8 cellular contexts compared by ENCODE assay signal in the genomic region with DNA sequence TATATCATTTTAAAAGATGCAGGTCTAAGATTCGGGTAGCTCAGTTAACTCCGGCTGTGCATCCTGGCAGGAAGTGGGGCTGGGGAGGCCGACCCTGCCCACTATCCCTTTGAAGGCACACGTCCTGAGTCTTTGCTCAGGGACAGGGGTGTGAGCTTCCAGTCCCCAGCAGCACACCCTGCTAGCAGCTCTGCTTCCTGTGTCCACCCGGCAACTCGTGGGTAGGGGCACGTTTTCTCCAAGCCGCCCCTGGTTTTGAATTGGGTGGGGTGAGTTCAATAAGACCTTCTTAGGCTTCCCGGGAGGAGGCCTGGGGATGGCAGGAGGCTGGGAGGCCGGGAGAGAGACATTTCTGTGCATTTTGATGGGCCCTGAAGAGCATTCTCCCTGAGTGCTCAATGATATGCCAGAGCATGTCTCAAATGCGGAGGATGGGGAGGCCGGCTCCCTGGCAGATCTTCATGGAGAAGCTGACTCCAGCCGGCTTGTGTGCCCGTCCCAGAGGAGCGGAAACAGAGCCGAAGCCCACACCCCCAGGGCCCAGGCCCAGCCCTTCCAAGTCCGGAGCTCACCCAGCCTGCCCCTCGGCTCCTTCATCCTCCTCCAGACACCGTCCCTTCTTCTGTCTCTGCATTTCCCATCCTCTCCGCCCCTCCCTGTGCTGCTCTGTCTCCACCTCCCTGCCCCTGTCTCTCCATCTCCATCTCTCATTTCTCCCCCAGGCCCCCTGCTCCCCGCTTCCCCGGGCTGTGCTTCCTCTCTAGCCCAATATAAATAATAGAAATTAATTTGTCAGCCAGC. TPM values are rescaled to one million over a fixed set of nuclear protein-coding genes. Genes with fewer than 3 reads are reported as not detected.
A peak's percentile ranks its signal among the peaks of the same experiment; 100 is the strongest.
DNase-seq lines count a peak whose midpoint lies in the region; ATAC-seq and TF ChIP-seq lines count a peak whose summit lies in the region.

No MANE protein-coding gene starts in this region.

- H3K27ac ChIP-seq in body of pancreas (no peak overlapping the region), iPS-20b (ENCODE audit: low read length) (peak overlapping the region; percentile 36)

- peak overlapping the region; percentile 94 for H3K4me2 ChIP-seq in skeletal muscle satellite cell (ENCODE audit: low read length)

- peak; percentile 50 for DNase-seq in COR-L47 (lab: John Stamatoyannopoulos, UW)
- peak; percentile 28 for DNase-seq in NCI-H128 (lab: John Stamatoyannopoulos, UW; ENCODE audit: unreplicated experiment)
- DNase-seq in body of pancreas, result peak in 1 of 4 donors; percentile 13

- H3K27me3 ChIP-seq in body of pancreas, result no peaks in the 10 kb centered on the region
- peaks cover 32% of the 10 kb centered on the region for H3K27me3 ChIP-seq in iPS-20b (ENCODE audit: insufficient read depth, low read length)
- H3K27me3 ChIP-seq in skeletal muscle satellite cell (ENCODE audit: control insufficient read depth, insufficient read depth, low read length), result peaks cover 3% of the 10 kb centered on the region

- intact Hi-C loops in body of pancreas (cut with DNase I), result loop anchor here (10.0 kb wide), 1 partner anchor 702 kb away; no protein-coding TSS in a partner anchor

- 39 to 52% methylated on average over 20 to 22 of the region's 22 CpGs for WGBS in body of pancreas, 2 donors

- H3K9ac ChIP-seq in iPS-20b (ENCODE audit: low read depth, low read length) (peak overlapping the region; percentile 79; the same call in 1 of the 2 replicates), skeletal muscle satellite cell (ENCODE audit: low read depth, low read length) (peak overlapping the region; percentile 63)

- H3K4me1 ChIP-seq in body of pancreas (peaks cover 18% of the 10 kb centered on the region), iPS-20b (ENCODE audit: insufficient read depth, low read length) (peaks cover 27% of the 10 kb centered on the region), skeletal muscle satellite cell (ENCODE audit: control insufficient read depth, insufficient read depth, low read length) (peaks cover 19% of the 10 kb centered on the region)

- ATAC-seq in body of pancreas (peak; percentile 20), GM18519 (IDR thresholded peaks at IDR 0.05; ENCODE audit: low FRiP score, unreplicated experiment) (no peak), GM21367 (IDR thresholded peaks at IDR 0.05; ENCODE audit: unreplicated experiment) (no peak), HG02798 (IDR thresholded peaks at IDR 0.05; ENCODE audit: poor library complexity, unreplicated experiment) (no peak)

- no peak overlapping the region for H3K4me3 ChIP-seq in body of pancreas
- H3K4me3 ChIP-seq in iPS-20b (ENCODE audit: low read length), result peak overlapping the region; percentile 77
- H3K4me3 ChIP-seq in skeletal muscle satellite cell (ENCODE audit: low read length), result peak overlapping the region; percentile 66

- no peaks in the 10 kb centered on the region for H3K9me3 ChIP-seq in body of pancreas
- no peaks in the 10 kb centered on the region for H3K9me3 ChIP-seq in iPS-20b (ENCODE audit: insufficient read depth, low read depth, low read length)
- no peaks in the 10 kb centered on the region for H3K9me3 ChIP-seq in skeletal muscle satellite cell (replicated peaks; ENCODE audit: low read length)

- H3K36me3 ChIP-seq in body of pancreas (replicated peaks in 1 of 2; ENCODE audit: insufficient read depth in 1 of 2, low read depth in 2 of 2) (no peaks in the 10 kb centered on the region), iPS-20b (ENCODE audit: insufficient read depth, low read depth, low read length) (no peaks in the 10 kb centered on the region), skeletal muscle satellite cell (ENCODE audit: insufficient read depth, low read length) (no peaks in the 10 kb centered on the region)

- no peak for TF ChIP-seq CTCF in body of pancreas (IDR thresholded peaks at IDR 0.05)

- TF ChIP-seq POLR2A in body of pancreas (IDR thresholded peaks at IDR 0.05), result no peak

RNA-seq across cellular contexts. Expression of a gene that starts 36.3 kb away (rescaled TPM):
- total RNA-seq in body of pancreas, result 10 to 100 TPM; 20.8 to 27.0 TPM
- total RNA-seq in skeletal muscle satellite cell (2012; rRNA removed), result 10.1 and 12.0 TPM in 2 replicates

Comparison
In these comparisons a context has a peak if more than half of its experiments do, and no peak if none do; other contexts are left out.
1. H3K4me3 ChIP-seq: peak in iPS-20b (single experiment) and skeletal muscle satellite cell (single experiment); none in body of pancreas (0 of 2).